ENCODE assay signal across 14 cellular contexts in genomic region chr1:38962113-38962512, GRCh38. TPM values are rescaled to one million over a fixed set of nuclear protein-coding genes. Genes with fewer than 3 reads are reported as not detected.
DNase-seq lines count a peak whose midpoint lies in the region; ATAC-seq and TF ChIP-seq lines count a peak whose summit lies in the region.
"Had no signal": no experiment of that assay in that cellular context is flagged by ENCODE, and none has a peak within 500 bp of the region (broad histone marks: within the 10 kb centered on the region; RNA-seq: fewer than 3 reads in every experiment).

No MANE protein-coding gene starts in this region.

- no peaks in the 10 kb centered on the region for H3K27me3 Mint-ChIP-seq in HFFc6 (ENCODE audit: insufficient read depth)

- no peak overlapping the region for H3K4me3 ChIP-seq in AG09309 (ENCODE audit: control insufficient read depth, low read depth, low read length)

- H3K4me1 Mint-ChIP-seq in HFFc6 (ENCODE audit: low read depth), result peaks cover 30% of the 10 kb centered on the region
- H3K4me1 Mint-ChIP-seq: brain had no signal

- no peaks in the 10 kb centered on the region for H3K36me3 Mint-ChIP-seq in HFFc6 (ENCODE audit: low read depth)
- H3K36me3 Mint-ChIP-seq: brain had no signal

- DNase-seq in AG09309 (ENCODE audit: low read depth) (peak; percentile 38), HFFc6 (peak; percentile 83), astrocyte of the hippocampus (ENCODE audit: low read depth, low spot score) (peak; percentile 40), glomerular visceral epithelial cell (ENCODE audit: extremely low spot score) (peak; percentile 46), ureter (ENCODE audit: low spot score) (no peak), sciatic nerve (ENCODE audit: low spot score) (no peak), AG08396 (ENCODE audit: low spot score) (no peak)
- no peak for DNase-seq in activated CD4-positive, alpha-beta T cell treated with anti-CD3 and anti-CD28 coated beads for 48 hours
- DNase-seq: NCI-H1930; NCI-H82; stimulated activated CD4-positive, alpha-beta T cell treated with anti-CD3 and anti-CD28 coated beads, Interleukin-4, amount 100 ng/mL, for 4 hours; stimulated activated naive CD4-positive, alpha-beta T cell treated with Interleukin-2 at 50 U/mL for 16 hours had no signal

- no peak for ATAC-seq in sciatic nerve
- ATAC-seq: activated CD4-positive, CD25-positive, alpha-beta regulatory T cell treated with anti-CD3 and anti-CD28 coated beads, Interleukin-2, amount 50 U/mL, for 24 hours had no signal

- peak overlapping the region; percentile 79 for H3K27ac Mint-ChIP-seq in HFFc6
- H3K27ac Mint-ChIP-seq: brain had no signal

- H3K4me3 Mint-ChIP-seq in HFFc6, result peak overlapping the region; percentile 50
- H3K4me3 Mint-ChIP-seq: brain had no signal

- no peaks in the 10 kb centered on the region for H3K9me3 Mint-ChIP-seq in HFFc6
- H3K9me3 Mint-ChIP-seq: brain had no signal

- no peak for TF ChIP-seq CTCF in AG09309 (IDR thresholded peaks at IDR 0.05; ENCODE audit: control insufficient read depth, insufficient read depth, low read depth, low read length, missing control alignments)
- TF ChIP-seq CTCF in HFFc6 (IDR thresholded peaks at IDR 0.05), result no peak

- intact Hi-C loops in sciatic nerve (cut with DNase I), result no loop called here

RNA-seq across cellular contexts. Expression of gene RHBDL2, which starts 20.5 kb away (rescaled TPM):
- 1 to 10 TPM in 2 of 6 experiments, under 1 TPM in 4; 0.11 to 1.2 (median 0.51) TPM for total RNA-seq in HFFc6 (2021; fragmentation: NEBNext Ultra II Directional; extraction: Animal tissue kit (Norgen Biotek cat#: 25700))
- total RNA-seq in ureter (19.3 TPM), sciatic nerve (0.22 TPM)

RNA-seq across cellular contexts. Expression of gene AKIRIN1, which starts 29.0 kb away (rescaled TPM):
- 10 to 100 TPM; 63.3 to 78.7 (median 71.2) TPM for total RNA-seq in HFFc6 (2021; fragmentation: NEBNext Ultra II Directional; extraction: Animal tissue kit (Norgen Biotek cat#: 25700))
- total RNA-seq in ureter (49.6 TPM), sciatic nerve (44.2 TPM)

Comparison
In these comparisons a context has a peak if more than half of its experiments do, and no peak if none do; other contexts are left out.
1. DNase-seq: peak in AG09309 (single experiment), HFFc6 (single experiment), astrocyte of the hippocampus (single experiment) and glomerular visceral epithelial cell (single experiment); none in activated CD4-positive, alpha-beta T cell treated with anti-CD3 and anti-CD28 coated beads for 48 hours (single experiment), ureter (single experiment), sciatic nerve (single experiment) and AG08396 (single experiment).